8 cellular contexts compared by ENCODE assay signal in the genomic region with DNA sequence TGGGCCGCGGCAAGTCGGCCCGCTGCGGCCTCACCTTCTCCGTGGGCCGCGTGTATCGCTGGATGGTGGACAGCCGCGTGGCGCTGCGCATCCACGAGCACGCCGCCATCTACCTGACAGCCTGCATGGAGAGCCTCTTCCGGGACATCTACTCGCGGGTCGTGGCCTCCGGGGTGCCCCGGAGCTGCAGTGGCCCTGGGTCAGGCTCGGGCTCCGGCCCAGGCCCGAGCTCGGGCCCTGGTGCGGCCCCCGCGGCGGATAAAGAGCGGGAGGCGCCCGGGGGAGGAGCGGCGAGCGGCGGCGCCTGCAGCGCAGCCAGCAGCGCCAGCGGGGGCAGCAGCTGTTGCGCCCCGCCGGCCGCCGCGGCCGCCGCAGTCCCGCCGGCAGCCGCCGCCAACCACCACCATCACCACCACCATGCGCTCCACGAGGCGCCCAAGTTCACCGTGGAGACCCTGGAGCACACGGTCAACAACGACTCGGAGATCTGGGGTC.
DNase-seq lines count a peak whose midpoint lies in the region; ATAC-seq and TF ChIP-seq lines count a peak whose summit lies in the region.

No MANE protein-coding gene starts in this region.

- DNase-seq in heart left ventricle (peak in 1 of 5 donors; percentile 61), Right ventricle myocardium superior (no peak), immature natural killer cell (peak; percentile 10 to 24 (median 10)), NK-92 (lab: John Stamatoyannopoulos, UW; ENCODE audit: unreplicated experiment) (no peak), adrenal gland (no peak), NCI-H2029 treated with DMSO at 0.1 percent for 48 hours (lab: John Stamatoyannopoulos, UW) (no peak)
- DNase-seq in activated T-helper 2 cell treated with anti-CD3 and anti-CD28 coated beads, Interferon-gamma antibody, Interleukin-2, Interleukin-4, amounts not matched to agents 10 μg/mL and 5 μg/mL and 100 μg/mL, durations not matched to agents 14 hours and 24 hours and 36 hours (ENCODE audit: low spot score): peak; percentile 19

- H3K4me1 Mint-ChIP-seq in activated T-helper 2 cell treated with anti-CD3 and anti-CD28 coated beads, Interferon-gamma antibody, Interleukin-2, Interleukin-4, amounts not matched to agents 10 μg/mL and 5 μg/mL and 100 μg/mL, durations not matched to agents 14 hours and 24 hours and 36 hours (ENCODE audit: low read depth): peaks cover 40% of the 10 kb centered on the region
- H3K4me1 Mint-ChIP-seq in immature natural killer cell: peaks cover 44 to 50% of the 10 kb centered on the region in 2 donors

- H3K27ac ChIP-seq in heart left ventricle: no peak overlapping the region
- H3K27ac ChIP-seq in thymus (ENCODE audit: low read depth): peak overlapping the region; percentile 95
- no peak overlapping the region for H3K27ac ChIP-seq in adrenal gland

- intact Hi-C loops in heart left ventricle (cut with DNase I): loop anchor here in 2 of 10 donors (10.0 kb wide), 1 partner anchor 285 kb away; no protein-coding TSS in a partner anchor
- intact Hi-C loops in Right ventricle myocardium superior (cut with DNase I): no loop called here
- intact Hi-C loops in activated T-helper 2 cell treated with anti-CD3 and anti-CD28 coated beads, Interferon-gamma antibody, Interleukin-2, Interleukin-4, amounts not matched to agents 10 μg/mL and 5 μg/mL and 100 μg/mL, durations not matched to agents 14 hours and 24 hours and 36 hours (cut with micrococcal nuclease): loop anchor here (5.0 to 10.0 kb wide), 3 partner anchors 185 to 365 kb away; a partner anchor contains a TSS
- intact Hi-C loops in adrenal gland (cut with DNase I): no loop called here

- H3K36me3 ChIP-seq in heart left ventricle (no peaks in the 10 kb centered on the region), thymus (ENCODE audit: control insufficient read depth, insufficient read depth) (no peaks in the 10 kb centered on the region), adrenal gland (replicated peaks in 1 of 2) (no peaks in the 10 kb centered on the region)

- H3K36me3 Mint-ChIP-seq in activated T-helper 2 cell treated with anti-CD3 and anti-CD28 coated beads, Interferon-gamma antibody, Interleukin-2, Interleukin-4, amounts not matched to agents 10 μg/mL and 5 μg/mL and 100 μg/mL, durations not matched to agents 14 hours and 24 hours and 36 hours (ENCODE audit: low read depth): no peaks in the 10 kb centered on the region
- H3K36me3 Mint-ChIP-seq in immature natural killer cell: no peaks in the 10 kb centered on the region

- H3K27ac Mint-ChIP-seq in activated T-helper 2 cell treated with anti-CD3 and anti-CD28 coated beads, Interferon-gamma antibody, Interleukin-2, Interleukin-4, amounts not matched to agents 10 μg/mL and 5 μg/mL and 100 μg/mL, durations not matched to agents 14 hours and 24 hours and 36 hours: peak overlapping the region; percentile 94
- no peak overlapping the region for H3K27ac Mint-ChIP-seq in immature natural killer cell

- H3K27me3 ChIP-seq in heart left ventricle (peaks cover 7 to 74% (median 28%) of the 10 kb centered on the region in 9 donors), thymus (ENCODE audit: control insufficient read depth, insufficient read depth) (no peaks in the 10 kb centered on the region), adrenal gland (peaks cover 66% of the 10 kb centered on the region)

- H3K4me3 ChIP-seq in heart left ventricle (peak overlapping the region; percentile 29 to 67 (median 50)), thymus (ENCODE audit: low read length) (peak overlapping the region; percentile 65), adrenal gland (peak overlapping the region in 2 of 4 donors; percentile 3 to 41)

- TF ChIP-seq POLR2A in heart left ventricle (IDR thresholded peaks at IDR 0.05): no peak
- TF ChIP-seq POLR2A in adrenal gland (IDR thresholded peaks at IDR 0.05): no peak

- H3K9me3 ChIP-seq in heart left ventricle (no peaks in the 10 kb centered on the region), thymus (ENCODE audit: control insufficient read depth) (no peaks in the 10 kb centered on the region), adrenal gland (replicated peaks in 1 of 3) (no peaks in the 10 kb centered on the region)

- no peaks in the 10 kb centered on the region for H3K9me3 Mint-ChIP-seq in activated T-helper 2 cell treated with anti-CD3 and anti-CD28 coated beads, Interferon-gamma antibody, Interleukin-2, Interleukin-4, amounts not matched to agents 10 μg/mL and 5 μg/mL and 100 μg/mL, durations not matched to agents 14 hours and 24 hours and 36 hours
- peaks cover 0 to 3% (median 0%) of the 10 kb centered on the region in 6 donors for H3K9me3 Mint-ChIP-seq in immature natural killer cell

- no peak for ATAC-seq in heart left ventricle
- no peak for ATAC-seq in Right ventricle myocardium superior (ENCODE audit: poor library complexity)

- TF ChIP-seq CTCF in heart left ventricle (IDR thresholded peaks at IDR 0.05) (no peak), adrenal gland (IDR thresholded peaks at IDR 0.05) (no peak)

- H3K4me3 Mint-ChIP-seq in activated T-helper 2 cell treated with anti-CD3 and anti-CD28 coated beads, Interferon-gamma antibody, Interleukin-2, Interleukin-4, amounts not matched to agents 10 μg/mL and 5 μg/mL and 100 μg/mL, durations not matched to agents 14 hours and 24 hours and 36 hours (ENCODE audit: low read depth): peak overlapping the region; percentile 87
- H3K4me3 Mint-ChIP-seq in immature natural killer cell: peak overlapping the region; percentile 88 to 97 (median 96)

- H3K4me1 ChIP-seq in heart left ventricle: peaks cover 0 to 47% (median 14%) of the 10 kb centered on the region in 12 donors
- H3K4me1 ChIP-seq in thymus (ENCODE audit: control insufficient read depth, insufficient read depth, low read length): peaks cover 19% of the 10 kb centered on the region
- H3K4me1 ChIP-seq in adrenal gland (replicated peaks in 1 of 2): peaks cover 19 to 21% of the 10 kb centered on the region in 2 donors

- H3K27me3 Mint-ChIP-seq in activated T-helper 2 cell treated with anti-CD3 and anti-CD28 coated beads, Interferon-gamma antibody, Interleukin-2, Interleukin-4, amounts not matched to agents 10 μg/mL and 5 μg/mL and 100 μg/mL, durations not matched to agents 14 hours and 24 hours and 36 hours (ENCODE audit: low read depth): peaks cover 16% of the 10 kb centered on the region
- H3K27me3 Mint-ChIP-seq in immature natural killer cell (ENCODE audit: low read depth in 3 of 3): peaks cover 9 to 17% (median 17%) of the 10 kb centered on the region in 3 donors

- WGBS in heart left ventricle, 4 donors: 0 to 1% (median 0%) methylated on average over 10 to 60 of the region's 60 CpGs
- WGBS in thymus: under 1% methylated on average over 60 of the region's 60 CpGs
- 1% methylated on average over 48 to 60 of the region's 60 CpGs; no CpG with 5 or more reads in 2 of the 4 donors for WGBS in adrenal gland, 4 donors

Comparison
In these comparisons a context has a peak if more than half of its experiments do, and no peak if none do; other contexts are left out.
1. DNase-seq: peak in activated T-helper 2 cell treated with anti-CD3 and anti-CD28 coated beads, Interferon-gamma antibody, Interleukin-2, Interleukin-4, amounts not matched to agents 10 μg/mL and 5 μg/mL and 100 μg/mL, durations not matched to agents 14 hours and 24 hours and 36 hours (single experiment) and immature natural killer cell (3 of 3); none in Right ventricle myocardium superior (single experiment), NK-92 (single experiment), adrenal gland (0 of 7) and NCI-H2029 treated with DMSO at 0.1 percent for 48 hours (single experiment).